11 cellular contexts compared by ENCODE assay signal in the genomic region with DNA sequence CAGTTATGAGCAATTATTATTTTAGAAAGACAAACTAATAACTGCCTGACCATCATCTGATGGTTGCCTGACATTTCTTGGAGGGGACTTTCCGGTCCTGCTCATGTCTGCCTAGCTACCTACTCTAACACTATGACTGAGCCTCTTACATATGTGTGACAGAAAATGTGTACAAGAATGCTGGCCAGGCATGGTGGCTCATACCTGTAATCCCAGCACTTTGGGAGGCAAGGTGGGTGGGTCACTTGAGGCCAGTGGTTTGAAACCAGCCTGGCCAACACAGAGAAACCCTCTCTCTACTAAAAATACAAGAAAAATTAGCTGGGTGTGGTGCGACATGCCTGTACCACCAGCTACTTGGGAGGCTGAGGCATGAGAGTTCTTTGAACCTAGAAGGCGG.
"Had no signal": no experiment of that assay in that cellular context is flagged by ENCODE, and none has a peak within 500 bp of the region (broad histone marks: within the 10 kb centered on the region; RNA-seq: fewer than 3 reads in every experiment).

No MANE protein-coding gene starts in this region.

- H3K4me3 Mint-ChIP-seq: GM23338, H9, HFFc6 had no signal

- ATAC-seq: GM23338, HCT116 had no signal

- H3K9me3 Mint-ChIP-seq: GM23338, H9 had no signal

- DNase-seq: H9, HFFc6, IMR-90, Karpas-422, KBM-7 had no signal

- H3K9ac ChIP-seq: KMS-11 had no signal

- H3K4me1 Mint-ChIP-seq: GM23338 had no signal

- H3K27ac ChIP-seq: KMS-11 had no signal

- H2AFZ ChIP-seq: GM23338 had no signal

- H3K4me3 ChIP-seq: GM23338 had no signal

- H3K27ac Mint-ChIP-seq: GM23338, H9, HFFc6 had no signal

- H3K4me2 ChIP-seq: GM23338, KMS-11 had no signal

- FAIRE-seq: H1, H54, HTR-8/SVneo had no signal
